Comparison of ENCODE assay signal across 8 cellular contexts in the genomic region with DNA sequence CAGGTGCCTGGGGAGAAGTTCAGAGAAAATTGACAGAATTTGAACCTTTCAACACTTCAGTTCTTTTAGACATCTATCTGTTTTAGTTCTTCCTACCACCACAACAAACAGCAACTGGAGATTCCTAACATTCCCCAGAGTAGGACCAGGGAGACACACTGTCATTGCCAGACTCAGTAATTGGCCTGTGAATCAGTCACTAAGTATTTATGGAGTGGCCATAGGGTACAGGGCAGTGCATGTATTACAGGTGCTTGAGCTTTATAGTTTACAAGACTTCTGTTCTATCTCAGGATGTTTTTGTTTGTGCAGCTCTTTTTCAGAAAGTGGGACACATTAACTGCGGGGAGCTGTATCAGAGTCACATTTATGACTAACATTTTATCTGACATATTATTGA. TPM values are rescaled to one million over a fixed set of nuclear protein-coding genes. Genes with fewer than 3 reads are reported as not detected.
DNase-seq lines count a peak whose midpoint lies in the region; ATAC-seq and TF ChIP-seq lines count a peak whose summit lies in the region.

No MANE protein-coding gene starts in this region.

- H3K4me1 ChIP-seq in BE2C (peaks cover 4% of the 10 kb centered on the region), mucosa of descending colon (ENCODE audit: low read depth) (peaks cover 5% of the 10 kb centered on the region), body of pancreas (peaks cover 29% of the 10 kb centered on the region)

- H3K4me3 ChIP-seq in BE2C (ENCODE audit: low read depth, low read length) (peak overlapping the region; percentile 86), mucosa of descending colon (no peak overlapping the region), body of pancreas (no peak overlapping the region)

- H3K27me3 ChIP-seq in BE2C (no peaks in the 10 kb centered on the region), body of pancreas (no peaks in the 10 kb centered on the region)

- peak; percentile 13 for ATAC-seq in mucosa of descending colon
- no peak for ATAC-seq in body of pancreas
- ATAC-seq in HG02678 (IDR thresholded peaks at IDR 0.05; ENCODE audit: unreplicated experiment) = no peak

- DNase-seq in BE2C (no peak), HuH-7 (ENCODE audit: low spot score) (peak; percentile 45), astrocyte of the hippocampus (ENCODE audit: low read depth, low spot score) (peak; percentile 74), mucosa of descending colon (no peak), body of pancreas (no peak), NCI-H2196 treated with DMSO at 0.1 percent for 48 hours (lab: John Stamatoyannopoulos, UW; ENCODE audit: unreplicated experiment) (no peak), substantia nigra (lab: John Stamatoyannopoulos, UW) (no peak)

- H3K9me3 ChIP-seq in BE2C (no peaks in the 10 kb centered on the region), mucosa of descending colon (no peaks in the 10 kb centered on the region), body of pancreas (no peaks in the 10 kb centered on the region)

- H3K27ac ChIP-seq in body of pancreas (no peak overlapping the region), substantia nigra (ENCODE audit: low read depth, low read length, poor library complexity, severe bottlenecking) (no peak overlapping the region)

- intact Hi-C loops in mucosa of descending colon (cut with DNase I, micrococcal nuclease) (no loop called here), body of pancreas (cut with DNase I) (no loop called here)

- TF ChIP-seq CTCF in BE2C (IDR thresholded peaks at IDR 0.05; ENCODE audit: low read depth, low read length) = no peak
- no peak for TF ChIP-seq CTCF in mucosa of descending colon (IDR thresholded peaks at IDR 0.05)
- no peak for TF ChIP-seq CTCF in body of pancreas (IDR thresholded peaks at IDR 0.05)

- WGBS in body of pancreas, 2 donors = 23 to 37% methylated on average over 1 of the region's 1 CpG

- H3K36me3 ChIP-seq in BE2C = no peaks in the 10 kb centered on the region
- H3K36me3 ChIP-seq in mucosa of descending colon (ENCODE audit: low read depth) = no peaks in the 10 kb centered on the region
- no peaks in the 10 kb centered on the region for H3K36me3 ChIP-seq in body of pancreas (replicated peaks in 1 of 2; ENCODE audit: insufficient read depth in 1 of 2, low read depth in 2 of 2)

- no peak for TF ChIP-seq POLR2A in body of pancreas (IDR thresholded peaks at IDR 0.05)

RNA-seq across cellular contexts. Expression of a gene that starts 1.7 kb away (rescaled TPM):
- 5.7 TPM for polyA plus RNA-seq in BE2C (2012; ENCODE audit: insufficient read depth, insufficient read length, low read depth)
- total RNA-seq in mucosa of descending colon (10 to 100 TPM; 15.6 to 34.3 (median 18.5) TPM), body of pancreas (10 to 100 TPM in 1 of 2 donors, 1 to 10 TPM in 1; 7.3 to 16.5 TPM)

Comparison
In these comparisons a context has a peak if more than half of its experiments do, and no peak if none do; other contexts are left out.
1. DNase-seq: peak in HuH-7 (single experiment) and astrocyte of the hippocampus (single experiment); none in BE2C (single experiment), mucosa of descending colon (0 of 3), body of pancreas (0 of 4), NCI-H2196 treated with DMSO at 0.1 percent for 48 hours (single experiment) and substantia nigra (0 of 49).